ENCODE assay signal across 6 cellular contexts in the genomic region with DNA sequence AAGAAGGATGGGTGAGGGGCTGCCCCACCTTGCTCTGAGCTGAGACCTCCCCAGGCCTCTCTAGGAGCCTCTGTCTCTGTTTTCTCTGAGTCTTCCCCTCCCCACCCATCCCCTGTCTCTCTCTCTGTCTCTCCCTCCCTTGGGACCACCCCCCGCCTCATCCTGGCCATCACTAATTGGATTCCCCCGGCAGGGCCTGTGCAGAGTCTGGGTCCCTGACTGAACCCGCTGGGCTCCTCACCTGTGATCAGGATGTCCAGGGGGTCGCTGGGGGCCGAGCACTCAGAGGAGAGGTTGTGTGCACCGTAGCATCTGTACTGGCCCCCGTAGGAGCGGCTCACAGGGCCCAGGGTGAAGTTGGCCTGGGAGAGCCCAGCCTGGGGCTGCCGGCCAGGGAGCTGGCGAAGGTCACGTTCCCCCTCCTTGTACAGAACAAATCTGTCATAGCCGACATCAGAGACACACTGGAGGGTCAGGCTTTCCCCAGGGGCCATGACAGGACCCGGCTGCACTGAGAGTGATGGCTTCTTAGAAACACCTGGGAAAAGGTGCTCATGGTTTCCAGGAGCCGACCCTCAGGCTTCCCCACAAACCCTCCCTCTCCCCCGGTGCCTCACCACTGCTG. TPM values are rescaled to one million over a fixed set of nuclear protein-coding genes. Genes with fewer than 3 reads are reported as not detected.
"Had no signal": no experiment of that assay in that cellular context is flagged by ENCODE, and none has a peak within 500 bp of the region (broad histone marks: within the 10 kb centered on the region; RNA-seq: fewer than 3 reads in every experiment).

No MANE protein-coding gene starts in this region.

RNA-seq across cellular contexts. Expression of a gene that starts 2.2 kb away (rescaled TPM):
- total RNA-seq: HT-29, LHCN-M2, MCF 10A, PC-9, RPMI7951, SJCRH30 had no signal

RNA-seq across cellular contexts. Expression of a gene that starts 21.6 kb away (rescaled TPM):
- total RNA-seq: HT-29, LHCN-M2, MCF 10A, PC-9, RPMI7951 had no signal

RNA-seq across cellular contexts. Expression of a gene that starts 34.3 kb away (rescaled TPM):
- total RNA-seq: HT-29, LHCN-M2, MCF 10A, PC-9, RPMI7951, SJCRH30 had no signal

RNA-seq across cellular contexts. Expression of a gene that starts 36.1 kb away (rescaled TPM):
- total RNA-seq: HT-29, LHCN-M2, MCF 10A, PC-9, RPMI7951, SJCRH30 had no signal

RNA-seq across cellular contexts. Expression of a gene that starts 55.9 kb away (rescaled TPM):
- total RNA-seq: HT-29, LHCN-M2, MCF 10A, PC-9, RPMI7951 had no signal
